ENCODE assay signal across 17 cellular contexts in genomic region chr3:123733805-123734526, GRCh38.
DNase-seq lines count a peak whose midpoint lies in the region; ATAC-seq and TF ChIP-seq lines count a peak whose summit lies in the region.
"Had no signal": no experiment of that assay in that cellular context is flagged by ENCODE, and none has a peak within 500 bp of the region (broad histone marks: within the 10 kb centered on the region; RNA-seq: fewer than 3 reads in every experiment).

No MANE protein-coding gene starts in this region.

- H3K9ac ChIP-seq in adipocyte (ENCODE audit: low read length) (peak overlapping the region; percentile 21), colonic mucosa (ENCODE audit: low read depth in 2 of 2, low read length in 2 of 2) (no peak overlapping the region)

- H3K36me3 ChIP-seq in breast epithelium (no peaks in the 10 kb centered on the region), adipocyte (ENCODE audit: control insufficient read depth, insufficient read depth, low read length, severe bottlenecking) (peaks cover 39% of the 10 kb centered on the region), gastroesophageal sphincter (peaks cover 0 to 24% of the 10 kb centered on the region in 2 donors), colonic mucosa (no peaks in the 10 kb centered on the region), gastrocnemius medialis (no peaks in the 10 kb centered on the region)

- no peaks in the 10 kb centered on the region for H3K36me3 Mint-ChIP-seq in MCF 10A (ENCODE audit: insufficient read depth, unreplicated experiment)
- H3K36me3 Mint-ChIP-seq: brain had no signal

- H3K27me3 ChIP-seq in breast epithelium (no peaks in the 10 kb centered on the region), adipocyte (replicated peaks; ENCODE audit: control insufficient read depth, insufficient read depth, low read length) (no peaks in the 10 kb centered on the region), gastroesophageal sphincter (no peaks in the 10 kb centered on the region), colonic mucosa (no peaks in the 10 kb centered on the region), gastrocnemius medialis (no peaks in the 10 kb centered on the region)
- H3K27me3 ChIP-seq: tibial artery had no signal

- peak overlapping the region; percentile 31 for H3K27ac Mint-ChIP-seq in MCF 10A (ENCODE audit: low read depth, unreplicated experiment)
- H3K27ac Mint-ChIP-seq: activated CD4-positive, alpha-beta T cell treated with anti-CD3 and anti-CD28 coated beads, Interleukin-2, amount 10 ng/mL, durations not matched to agents 24 days and 14 days; brain; nephron had no signal

- H3K4me1 Mint-ChIP-seq in MCF 10A (ENCODE audit: insufficient read depth, unreplicated experiment) = peaks cover 44% of the 10 kb centered on the region
- H3K4me1 Mint-ChIP-seq: activated CD4-positive, alpha-beta T cell treated with anti-CD3 and anti-CD28 coated beads, Interleukin-2, amount 10 ng/mL, durations not matched to agents 24 days and 14 days; brain; nephron had no signal

- H3K9me3 ChIP-seq in breast epithelium (no peaks in the 10 kb centered on the region), adipocyte (ENCODE audit: control insufficient read depth, low read length) (no peaks in the 10 kb centered on the region), gastroesophageal sphincter (no peaks in the 10 kb centered on the region), colonic mucosa (no peaks in the 10 kb centered on the region), gastrocnemius medialis (no peaks in the 10 kb centered on the region)
- H3K9me3 ChIP-seq: tibial artery had no signal

- H3K4me3 ChIP-seq in breast epithelium (no peak overlapping the region), adipocyte (ENCODE audit: low read length) (no peak overlapping the region), gastroesophageal sphincter (no peak overlapping the region), colonic mucosa (no peak overlapping the region), gastrocnemius medialis (no peak overlapping the region)
- H3K4me3 ChIP-seq: tibial artery had no signal

- DNase-seq in MCF 10A (ENCODE audit: unreplicated experiment) (peak; percentile 69), breast epithelium (ENCODE audit: low spot score in 2 of 2) (no peak), adipocyte (ENCODE audit: low read depth) (peak; percentile 50), DMS53 treated with DMSO at 0.1 percent for 48 hours (lab: John Stamatoyannopoulos, UW; ENCODE audit: unreplicated experiment) (no peak), colonic mucosa (no peak), gastrocnemius medialis (no peak)
- DNase-seq: activated CD4-positive, alpha-beta T cell treated with anti-CD3 and anti-CD28 coated beads, Interleukin-2, amount 10 ng/mL, durations not matched to agents 24 days and 14 days; DND-41; islet precursor cell; NCI-H2081 treated with DMSO at 0.1 percent for 48 hours; tibial artery had no signal

- no peaks in the 10 kb centered on the region for H3K27me3 Mint-ChIP-seq in MCF 10A (ENCODE audit: insufficient read depth, unreplicated experiment)

- no peak for TF ChIP-seq CTCF in MCF 10A (IDR thresholded peaks at IDR 0.05; ENCODE audit: unreplicated experiment)
- TF ChIP-seq CTCF in breast epithelium (IDR thresholded peaks at IDR 0.05) = no peak
- no peak for TF ChIP-seq CTCF in gastroesophageal sphincter (IDR thresholded peaks at IDR 0.05)
- TF ChIP-seq CTCF in colonic mucosa (IDR thresholded peaks at IDR 0.05) = no peak
- no peak for TF ChIP-seq CTCF in gastrocnemius medialis (IDR thresholded peaks at IDR 0.05 in 4 of 5, conservative IDR thresholded peaks at IDR 0.05 in 1 of 5)

- H3K27ac ChIP-seq in breast epithelium = no peak overlapping the region
- no peak overlapping the region for H3K27ac ChIP-seq in gastroesophageal sphincter
- H3K27ac ChIP-seq in colonic mucosa = no peak overlapping the region
- no peak overlapping the region for H3K27ac ChIP-seq in gastrocnemius medialis
- H3K27ac ChIP-seq: 22Rv1, tibial artery had no signal

- POLR2A ChIA-PET in MCF 10A (lab: Yijun Ruan, JAX) = interaction anchor here (0.5 to 1.5 kb wide), 3 partner anchors 10 to 281 kb away, joined by 3 read pairs; no protein-coding TSS in a partner anchor

- TF ChIP-seq EP300 in gastroesophageal sphincter (IDR thresholded peaks at IDR 0.05) = no peak

- H3K9me3 Mint-ChIP-seq in MCF 10A (ENCODE audit: unreplicated experiment) = no peaks in the 10 kb centered on the region
- H3K9me3 Mint-ChIP-seq: activated CD4-positive, alpha-beta T cell treated with anti-CD3 and anti-CD28 coated beads, Interleukin-2, amount 10 ng/mL, durations not matched to agents 24 days and 14 days; brain; nephron had no signal

- ATAC-seq in gastroesophageal sphincter (peak; percentile 25), HG02884 (IDR thresholded peaks at IDR 0.05; ENCODE audit: unreplicated experiment) (no peak), gastrocnemius medialis (no peak)
- ATAC-seq: esophagus mucosa had no signal

- no TSS peak for BruUV-seq in MCF 10A (replicated peaks; lab: Mats Ljungman, UMichigan)

- in situ Hi-C loops in gastrocnemius medialis (cut with MboI; ENCODE audit: low sequenced_read_pairs in 4 of 4) = no loop called here

- TF ChIP-seq POLR2A in breast epithelium (IDR thresholded peaks at IDR 0.05) (no peak), gastroesophageal sphincter (IDR thresholded peaks at IDR 0.05) (no peak), gastrocnemius medialis (IDR thresholded peaks at IDR 0.05) (no peak)

- H3K4me3 Mint-ChIP-seq in MCF 10A (ENCODE audit: unreplicated experiment) = no peak overlapping the region
- H3K4me3 Mint-ChIP-seq: activated CD4-positive, alpha-beta T cell treated with anti-CD3 and anti-CD28 coated beads, Interleukin-2, amount 10 ng/mL, durations not matched to agents 24 days and 14 days; brain; nephron had no signal

- CTCF ChIA-PET in MCF 10A (lab: Yijun Ruan, JAX) = interaction anchor here (0.5 to 3.0 kb wide), 5 partner anchors 10 to 362 kb away, joined by 3 to 22 read pairs (median 8); no protein-coding TSS in a partner anchor

- intact Hi-C loops in MCF 10A (cut with micrococcal nuclease) = no loop called here
- intact Hi-C loops in breast epithelium (cut with DNase I; ENCODE audit: low total_unique reads) = no loop called here
- intact Hi-C loops in colonic mucosa (cut with DNase I) = no loop called here
- intact Hi-C loops in gastrocnemius medialis (cut with DNase I; ENCODE audit: low total_unique reads) = no loop called here

- WGBS in gastroesophageal sphincter (ENCODE audit: low coverage in 1 of 2), 2 donors = 73 to 88% methylated on average over 5 of the region's 13 CpGs

- H3K4me1 ChIP-seq in breast epithelium (no peaks in the 10 kb centered on the region), adipocyte (ENCODE audit: control insufficient read depth, insufficient read depth, low read length) (peaks cover 18% of the 10 kb centered on the region), gastroesophageal sphincter (no peaks in the 10 kb centered on the region), colonic mucosa (no peaks in the 10 kb centered on the region), gastrocnemius medialis (no peaks in the 10 kb centered on the region)
- H3K4me1 ChIP-seq: tibial artery had no signal

Comparison
In these comparisons a context has a peak if more than half of its experiments do, and no peak if none do; other contexts are left out.
1. DNase-seq: peak in MCF 10A (single experiment) and adipocyte (single experiment); none in breast epithelium (0 of 2), DMS53 treated with DMSO at 0.1 percent for 48 hours (single experiment), colonic mucosa (single experiment) and gastrocnemius medialis (0 of 2).